Comparison of ENCODE assay signal across 8 cellular contexts in genomic region chr9:124940521-124940893, GRCh38. TPM values are rescaled to one million over a fixed set of nuclear protein-coding genes. Genes with fewer than 3 reads are reported as not detected.
DNase-seq lines count a peak whose midpoint lies in the region; ATAC-seq and TF ChIP-seq lines count a peak whose summit lies in the region.

No MANE protein-coding gene starts in this region.

- H3K4me3 ChIP-seq in Karpas-422 (ENCODE audit: low read length), result peak overlapping the region; percentile 91
- H3K4me3 ChIP-seq in testis, result peak overlapping the region; percentile 84 to 97

- peak overlapping the region; percentile 69 for H2AFZ ChIP-seq in Karpas-422 (ENCODE audit: low read length)

- DNase-seq in NCI-H526 (lab: John Stamatoyannopoulos, UW) (peak; percentile 30 to 68), NCI-H526 treated with DMSO at 0.1 percent for 48 hours (lab: John Stamatoyannopoulos, UW) (no peak), Karpas-422 (peak; percentile 72), kidney glomerular epithelial cell (lab: John Stamatoyannopoulos, UW) (peak; percentile 59), testis (no peak), AG20443 (ENCODE audit: low spot score) (no peak)

- intact Hi-C loops in testis (cut with DNase I; ENCODE audit: low total_unique reads), result no loop called here

- H3K9me3 ChIP-seq in Karpas-422 (ENCODE audit: low read length) (no peaks in the 10 kb centered on the region), testis (no peaks in the 10 kb centered on the region)

- H3K36me3 ChIP-seq in Karpas-422 (ENCODE audit: insufficient read depth, low read length) (peaks cover 13% of the 10 kb centered on the region; the same call in 1 of the 2 replicates), testis (ENCODE audit: low read depth, missing control alignments) (no peaks in the 10 kb centered on the region)

- no peaks in the 10 kb centered on the region for H3K27me3 ChIP-seq in Karpas-422 (ENCODE audit: low read length)
- H3K27me3 ChIP-seq in testis, result no peaks in the 10 kb centered on the region

- ATAC-seq in GM21723 (IDR thresholded peaks at IDR 0.05; ENCODE audit: unreplicated experiment), result peak; percentile 45

- no peak for TF ChIP-seq CTCF in testis (IDR thresholded peaks at IDR 0.05)

- WGBS in testis, 2 donors, result 0 to 2% methylated on average over 5 to 17 of the region's 17 CpGs

- H4K20me1 ChIP-seq in Karpas-422 (ENCODE audit: insufficient read depth, low read depth, low read length), result no peaks in the 10 kb centered on the region

- TF ChIP-seq POLR2A in testis (IDR thresholded peaks at IDR 0.05), result no peak

- H3K27ac ChIP-seq in Karpas-422 (ENCODE audit: low read length) (peak overlapping the region; percentile 84), angular gyrus (ENCODE audit: low read depth, low read length) (peak overlapping the region; percentile 93), testis (peak overlapping the region; percentile 91 to 96)

- H3K79me2 ChIP-seq in Karpas-422 (ENCODE audit: low read length), result peaks cover 37% of the 10 kb centered on the region

- H3K4me1 ChIP-seq in Karpas-422 (ENCODE audit: low read length) (peaks cover 35% of the 10 kb centered on the region), testis (peaks cover 13% of the 10 kb centered on the region)

- no peaks in the 10 kb centered on the region for H3K9me2 ChIP-seq in Karpas-422 (replicated peaks; ENCODE audit: insufficient read depth, low read length)

- H3K9ac ChIP-seq in Karpas-422 (ENCODE audit: low read length), result peak overlapping the region; percentile 88

- peak overlapping the region; percentile 92 for H3K4me2 ChIP-seq in Karpas-422 (ENCODE audit: low read depth, low read length, poor library complexity, severe bottlenecking)

RNA-seq across cellular contexts. Expression of gene GOLGA1, which starts 0.4 kb away (rescaled TPM):
- total RNA-seq in Karpas-422 (2014; rRNA removed; shearing (Covaris generic); ENCODE audit: low replicate concordance), result 14.2 and 23.3 TPM in 2 replicates
- total RNA-seq in testis, result 10 to 100 TPM; 36.1 to 54.2 TPM
- 36.7 TPM for polyA plus RNA-seq in testis (ENCODE audit: insufficient read depth, low read depth, low replicate concordance)

Comparison
In these comparisons a context has a peak if more than half of its experiments do, and no peak if none do; other contexts are left out.
1. DNase-seq: peak in NCI-H526 (2 of 2), Karpas-422 (single experiment) and kidney glomerular epithelial cell (single experiment); none in NCI-H526 treated with DMSO at 0.1 percent for 48 hours (single experiment), testis (single experiment) and AG20443 (single experiment).
2. Peak in every context shown above with its lines, with median percentiles within 50 percentile points of each other: H3K27ac ChIP-seq.